ENCODE assay signal across 15 cellular contexts in genomic region chr1:22489823-22490222, GRCh38.
"Had no signal": no experiment of that assay in that cellular context is flagged by ENCODE, and none has a peak within 500 bp of the region (broad histone marks: within the 10 kb centered on the region; RNA-seq: fewer than 3 reads in every experiment).

No MANE protein-coding gene starts in this region.

- H3K4me3 ChIP-seq: adrenal gland, cardiac muscle cell, sigmoid colon, spleen, testis had no signal

- H3K79me2 ChIP-seq: parathyroid adenoma had no signal

- H3K4me1 ChIP-seq: parathyroid adenoma, testis had no signal

- DNase-seq: activated CD4-positive, alpha-beta T cell treated with anti-CD3 and anti-CD28 coated beads, Interleukin-2, amount 50 U/mL, for 4 hours; activated gamma-delta T cell; activated T-cell treated with anti-CD3 and anti-CD28 coated beads, Interleukin-2, amount 50 U/mL, for 72 hours; adrenal gland; dermis blood vessel endothelial cell; effector memory CD4-positive, alpha-beta T cell; foreskin fibroblast; natural killer cell; sigmoid colon; spleen; stimulated activated CD4-positive, alpha-beta T cell treated with anti-CD3 and anti-CD28 coated beads, Interleukin-4, amount 100 ng/mL, for 4 hours; testis had no signal

- H2AFZ ChIP-seq: parathyroid adenoma had no signal

- H3K9ac ChIP-seq: parathyroid adenoma had no signal

- FAIRE-seq: TTC549 had no signal

- H3K27ac ChIP-seq: parathyroid adenoma, sigmoid colon, spleen, testis had no signal

- H3K36me3 ChIP-seq: cardiac muscle cell had no signal

- H3K9me3 ChIP-seq: adrenal gland, sigmoid colon, testis had no signal

- H3K27me3 ChIP-seq: adrenal gland, cardiac muscle cell, sigmoid colon, spleen, testis had no signal
